In the genomic region with DNA sequence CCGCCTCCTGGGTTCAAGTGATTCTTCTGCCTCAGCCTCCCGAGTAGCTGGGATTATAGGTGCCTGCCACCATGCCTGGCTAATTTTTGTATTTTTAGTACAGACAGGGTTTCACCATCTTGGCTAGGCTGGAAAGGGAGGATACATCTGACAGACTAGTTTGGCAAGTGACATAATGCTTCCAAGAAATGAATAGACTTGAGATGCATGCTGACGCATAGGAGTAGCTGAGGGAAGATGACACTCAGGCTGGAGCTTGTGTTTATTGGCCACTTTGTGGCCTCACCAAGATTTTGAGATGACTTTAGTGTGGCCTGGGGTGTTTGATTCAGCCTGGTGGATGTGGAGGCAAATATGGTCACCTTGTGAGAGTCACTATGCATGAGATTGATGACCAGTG, we compare ENCODE assay signal across 1 cellular context.
TF ChIP-seq lines count a peak whose summit lies in the region.

No MANE protein-coding gene starts in this region.

TF ChIP-seq in SK-N-SH treated with all-trans-retinoic acid at 6 μM for 48 hours, 23 proteins besides CTCF, POLR2A, EP300 and RAD21 (continued from another document):
- TF ChIP-seq, protein P1, sequence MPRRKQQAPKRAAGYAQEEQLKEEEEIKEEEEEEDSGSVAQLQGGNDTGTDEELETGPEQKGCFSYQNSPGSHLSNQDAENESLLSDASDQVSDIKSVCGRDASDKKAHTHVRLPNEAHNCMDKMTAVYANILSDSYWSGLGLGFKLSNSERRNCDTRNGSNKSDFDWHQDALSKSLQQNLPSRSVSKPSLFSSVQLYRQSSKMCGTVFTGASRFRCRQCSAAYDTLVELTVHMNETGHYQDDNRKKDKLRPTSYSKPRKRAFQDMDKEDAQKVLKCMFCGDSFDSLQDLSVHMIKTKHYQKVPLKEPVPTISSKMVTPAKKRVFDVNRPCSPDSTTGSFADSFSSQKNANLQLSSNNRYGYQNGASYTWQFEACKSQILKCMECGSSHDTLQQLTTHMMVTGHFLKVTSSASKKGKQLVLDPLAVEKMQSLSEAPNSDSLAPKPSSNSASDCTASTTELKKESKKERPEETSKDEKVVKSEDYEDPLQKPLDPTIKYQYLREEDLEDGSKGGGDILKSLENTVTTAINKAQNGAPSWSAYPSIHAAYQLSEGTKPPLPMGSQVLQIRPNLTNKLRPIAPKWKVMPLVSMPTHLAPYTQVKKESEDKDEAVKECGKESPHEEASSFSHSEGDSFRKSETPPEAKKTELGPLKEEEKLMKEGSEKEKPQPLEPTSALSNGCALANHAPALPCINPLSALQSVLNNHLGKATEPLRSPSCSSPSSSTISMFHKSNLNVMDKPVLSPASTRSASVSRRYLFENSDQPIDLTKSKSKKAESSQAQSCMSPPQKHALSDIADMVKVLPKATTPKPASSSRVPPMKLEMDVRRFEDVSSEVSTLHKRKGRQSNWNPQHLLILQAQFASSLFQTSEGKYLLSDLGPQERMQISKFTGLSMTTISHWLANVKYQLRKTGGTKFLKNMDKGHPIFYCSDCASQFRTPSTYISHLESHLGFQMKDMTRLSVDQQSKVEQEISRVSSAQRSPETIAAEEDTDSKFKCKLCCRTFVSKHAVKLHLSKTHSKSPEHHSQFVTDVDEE (CRISPR knock-in tag; IDR thresholded peaks at IDR 0.05): no peak
- TF ChIP-seq CSRNP3 (CRISPR knock-in tag; IDR thresholded peaks at IDR 0.05) (no peak), GLIS3 (CRISPR knock-in tag; IDR thresholded peaks at IDR 0.05) (no peak), ZNF70 (CRISPR knock-in tag; IDR thresholded peaks at IDR 0.05) (no peak), ARNTL (CRISPR knock-in tag; IDR thresholded peaks at IDR 0.05; ENCODE audit: borderline replicate concordance, low read depth) (no peak), PATZ1 (CRISPR knock-in tag; IDR thresholded peaks at IDR 0.05; ENCODE audit: borderline replicate concordance) (no peak), ISL1 (CRISPR knock-in tag; IDR thresholded peaks at IDR 0.05) (no peak), ZNF565 (CRISPR knock-in tag; conservative IDR thresholded peaks at IDR 0.05; ENCODE audit: low read depth) (no peak), SNAI2 (CRISPR knock-in tag; IDR thresholded peaks at IDR 0.05) (no peak), ZFP3 (CRISPR knock-in tag; IDR thresholded peaks at IDR 0.05) (no peak), PPARA (CRISPR knock-in tag; IDR thresholded peaks at IDR 0.05; ENCODE audit: borderline replicate concordance) (no peak), ZNF8 (CRISPR knock-in tag; IDR thresholded peaks at IDR 0.05) (no peak), ESRRG (CRISPR knock-in tag; IDR thresholded peaks at IDR 0.05) (no peak)
- TF ChIP-seq, protein P2, sequence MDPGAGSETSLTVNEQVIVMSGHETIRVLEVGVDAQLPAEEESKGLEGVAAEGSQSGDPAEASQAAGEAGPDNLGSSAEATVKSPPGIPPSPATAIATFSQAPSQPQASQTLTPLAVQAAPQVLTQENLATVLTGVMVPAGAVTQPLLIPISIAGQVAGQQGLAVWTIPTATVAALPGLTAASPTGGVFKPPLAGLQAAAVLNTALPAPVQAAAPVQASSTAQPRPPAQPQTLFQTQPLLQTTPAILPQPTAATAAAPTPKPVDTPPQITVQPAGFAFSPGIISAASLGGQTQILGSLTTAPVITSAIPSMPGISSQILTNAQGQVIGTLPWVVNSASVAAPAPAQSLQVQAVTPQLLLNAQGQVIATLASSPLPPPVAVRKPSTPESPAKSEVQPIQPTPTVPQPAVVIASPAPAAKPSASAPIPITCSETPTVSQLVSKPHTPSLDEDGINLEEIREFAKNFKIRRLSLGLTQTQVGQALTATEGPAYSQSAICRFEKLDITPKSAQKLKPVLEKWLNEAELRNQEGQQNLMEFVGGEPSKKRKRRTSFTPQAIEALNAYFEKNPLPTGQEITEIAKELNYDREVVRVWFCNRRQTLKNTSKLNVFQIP (CRISPR knock-in tag; IDR thresholded peaks at IDR 0.05; ENCODE audit: borderline replicate concordance, low read depth): no peak
